ENCODE assay signal across 9 cellular contexts in the genomic region with DNA sequence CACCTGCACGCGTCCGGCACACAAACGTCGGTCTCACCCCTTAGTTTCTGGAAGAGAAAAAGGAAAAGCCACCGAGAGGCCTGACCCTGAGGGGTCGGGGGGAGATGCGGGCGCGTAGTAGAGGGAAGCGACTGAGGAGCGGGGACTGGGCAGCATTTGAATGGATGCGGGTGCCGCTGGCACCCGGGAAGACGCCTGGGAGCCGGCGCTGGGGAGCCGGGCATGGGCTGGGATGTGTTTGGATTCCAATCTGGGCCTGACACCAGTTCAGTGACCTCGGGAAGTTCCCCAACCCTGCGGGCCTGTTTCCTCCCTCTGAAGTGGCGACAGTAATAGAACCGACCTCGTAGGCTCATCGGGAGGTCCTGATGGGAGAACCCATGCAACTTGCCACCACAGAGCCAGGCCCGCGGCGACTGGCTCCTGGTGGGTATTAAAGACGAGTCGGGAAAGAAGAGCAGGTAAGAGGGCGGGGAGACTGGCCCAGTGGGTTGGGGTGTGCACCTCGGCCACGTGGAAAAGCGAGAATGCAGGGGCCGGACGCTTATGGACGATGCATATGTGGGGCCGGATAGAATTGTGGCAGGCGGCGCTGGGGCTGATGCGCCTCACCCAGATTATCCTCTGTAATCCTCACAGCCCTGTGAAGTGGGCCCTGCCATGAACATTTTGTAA.
DNase-seq lines count a peak whose midpoint lies in the region; ATAC-seq, FAIRE-seq and TF ChIP-seq lines count a peak whose summit lies in the region.
"Had no signal": no experiment of that assay in that cellular context is flagged by ENCODE, and none has a peak within 500 bp of the region (broad histone marks: within the 10 kb centered on the region; RNA-seq: fewer than 3 reads in every experiment).

No MANE protein-coding gene starts in this region.

- H3K36me3 ChIP-seq in duodenal mucosa (ENCODE audit: control insufficient read depth in 1 of 2, insufficient read depth in 2 of 2, low read length in 2 of 2) (no peaks in the 10 kb centered on the region), muscle layer of colon (ENCODE audit: insufficient read depth, low read length) (no peaks in the 10 kb centered on the region)

- H3K9me3 ChIP-seq in duodenal mucosa (ENCODE audit: control insufficient read depth in 1 of 2, low read length in 2 of 2) (no peaks in the 10 kb centered on the region), muscle layer of colon (ENCODE audit: low read length) (no peaks in the 10 kb centered on the region)

- H3K4me1 ChIP-seq in duodenal mucosa (ENCODE audit: control insufficient read depth in 1 of 2, insufficient read depth in 2 of 2, low read length in 2 of 2) (peaks cover 0 to 2% of the 10 kb centered on the region in 2 donors), muscle layer of colon (ENCODE audit: insufficient read depth, low read length) (no peaks in the 10 kb centered on the region)

- peak overlapping the region in 1 of 2 donors; percentile 57 for H3K9ac ChIP-seq in duodenal mucosa (ENCODE audit: low read depth in 1 of 2, low read length in 2 of 2)
- no peak overlapping the region for H3K9ac ChIP-seq in muscle layer of colon (ENCODE audit: low read length)

- DNase-seq in AG04449 (ENCODE audit: low read depth, low spot score) (no peak), NCI-H2227 treated with DMSO at 0.1 percent for 48 hours (lab: John Stamatoyannopoulos, UW) (peak; percentile 47), NCI-H2107 (lab: John Stamatoyannopoulos, UW) (no peak), RPMI8226 (no peak), HTR-8/SVneo (ENCODE audit: insufficient read length, low spot score) (no peak)
- DNase-seq: naive thymus-derived CD8-positive, alpha-beta T cell had no signal

- POLR2A ChIA-PET in AG04449 (lab: Yijun Ruan, JAX): no interaction called here

- H3K4me3 ChIP-seq in AG04449 (ENCODE audit: low read depth, low read length) (peak overlapping the region; percentile 59), duodenal mucosa (ENCODE audit: low read depth in 1 of 2, low read length in 2 of 2) (peak overlapping the region; percentile 65), muscle layer of colon (ENCODE audit: low read depth in 1 of 2, low read length in 2 of 2) (peak overlapping the region; percentile 12 to 38)

- ATAC-seq in HG02623 (IDR thresholded peaks at IDR 0.05; ENCODE audit: unreplicated experiment): no peak
- ATAC-seq: naive thymus-derived CD8-positive, alpha-beta T cell had no signal

- H3K27ac ChIP-seq in duodenal mucosa (ENCODE audit: low read depth, low read length): no peak overlapping the region
- no peak overlapping the region for H3K27ac ChIP-seq in muscle layer of colon (ENCODE audit: low read depth, low read length)

- no peak for FAIRE-seq in HTR-8/SVneo (lab: Jason Lieb, UNC)

- CTCF ChIA-PET in AG04449 (lab: Yijun Ruan, JAX): interaction anchor here (0.9 kb wide), 1 partner anchor 133 kb away, joined by 3 read pairs; no protein-coding TSS in a partner anchor

- TF ChIP-seq CTCF in AG04449 (IDR thresholded peaks at IDR 0.05; ENCODE audit: insufficient read depth, low read length, missing control alignments): no peak

- H3K27me3 ChIP-seq in duodenal mucosa (ENCODE audit: control insufficient read depth in 1 of 2, insufficient read depth in 2 of 2, low read length in 2 of 2) (peaks cover 0 to 4% of the 10 kb centered on the region in 2 donors), muscle layer of colon (ENCODE audit: control insufficient read depth in 1 of 2, insufficient read depth in 2 of 2, low read length in 2 of 2) (peaks cover 9 to 13% of the 10 kb centered on the region in 2 donors)
